In the genomic region with DNA sequence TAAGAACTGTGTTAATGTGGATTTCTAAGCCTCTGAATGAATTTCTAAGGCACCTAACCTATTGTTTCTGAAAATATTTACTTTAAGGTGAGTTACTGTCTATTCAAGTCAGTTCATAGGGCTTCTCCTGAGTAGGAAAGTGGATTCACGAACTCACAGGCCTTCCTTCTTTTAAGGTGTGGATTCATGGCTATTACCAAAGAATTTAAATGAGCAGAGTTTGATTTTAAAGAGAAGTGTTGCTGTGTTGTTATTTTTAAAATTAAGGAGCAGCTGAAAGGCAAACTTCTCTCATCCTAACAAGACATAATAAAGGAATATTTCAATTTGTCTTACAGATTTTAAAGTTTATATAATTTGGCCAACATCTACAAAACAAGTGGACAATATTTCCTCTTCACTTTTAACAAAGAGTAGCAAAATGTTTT, we compare ENCODE assay signal across 8 cellular contexts. TPM values are rescaled to one million over a fixed set of nuclear protein-coding genes. Genes with fewer than 3 reads are reported as not detected.
A peak's percentile ranks its signal among the peaks of the same experiment; 100 is the strongest.
DNase-seq lines count a peak whose midpoint lies in the region; ATAC-seq and TF ChIP-seq lines count a peak whose summit lies in the region.

No MANE protein-coding gene starts in this region.

- H3K9me3 ChIP-seq in breast epithelium (no peaks in the 10 kb centered on the region), neural cell (ENCODE audit: low read length) (no peaks in the 10 kb centered on the region)

- peaks cover 69% of the 10 kb centered on the region for H3K79me2 ChIP-seq in neural cell (replicated peaks; ENCODE audit: insufficient read depth, low read length)

- intact Hi-C loops in breast epithelium (cut with DNase I; ENCODE audit: low total_unique reads): no loop called here

- peak overlapping the region; percentile 100 for H3K9ac ChIP-seq in neural cell (ENCODE audit: low read length)

- H3K27me3 ChIP-seq in breast epithelium (no peaks in the 10 kb centered on the region), neural cell (ENCODE audit: insufficient read depth, low read depth, low read length) (no peaks in the 10 kb centered on the region)

- no peak for TF ChIP-seq RAD21 in neural cell (conservative IDR thresholded peaks at IDR 0.05)

- H2AFZ ChIP-seq in neural cell (ENCODE audit: low read depth, low read length): peak overlapping the region; percentile 79

- peak; percentile 23 for ATAC-seq in GM19324 (IDR thresholded peaks at IDR 0.05; ENCODE audit: low FRiP score, unreplicated experiment)
- peak; percentile 20 for ATAC-seq in HG03139 (IDR thresholded peaks at IDR 0.05; ENCODE audit: unreplicated experiment)

- H3F3A ChIP-seq in neural cell (ENCODE audit: insufficient read depth, low read length, poor library complexity, severe bottlenecking): peaks cover 3% of the 10 kb centered on the region

- no peak for TF ChIP-seq POLR2A in breast epithelium (IDR thresholded peaks at IDR 0.05)

- H3K27ac ChIP-seq in breast epithelium: peak overlapping the region; percentile 94 to 96
- H3K27ac ChIP-seq in neural cell (ENCODE audit: low read length): peak overlapping the region; percentile 99

- H3K4me1 ChIP-seq in breast epithelium: peaks cover 0 to 20% of the 10 kb centered on the region in 2 donors

- no peak for DNase-seq in breast epithelium (ENCODE audit: low spot score in 2 of 2)
- DNase-seq in A172 (ENCODE audit: low spot score): no peak
- no peak for DNase-seq in OCI-M2 (lab: John Stamatoyannopoulos, UW; ENCODE audit: unreplicated experiment)
- no peak for DNase-seq in mucosa of gallbladder (ENCODE audit: low spot score)
- no peak for DNase-seq in stimulated activated CD4-positive, alpha-beta T cell treated with anti-CD3 and anti-CD28 coated beads, Interleukin-12 subunit alpha, Interleukin-12 subunit beta, amount 100 ng/mL, for 4 hours

- H3K4me3 ChIP-seq in breast epithelium (peak overlapping the region; percentile 85 to 93 (median 91)), neural cell (ENCODE audit: low read length) (peak overlapping the region; percentile 89)

- no peak for TF ChIP-seq EP300 in neural cell (conservative IDR thresholded peaks at IDR 0.05; ENCODE audit: poor library complexity, severe bottlenecking)

- H3K36me3 ChIP-seq in breast epithelium (no peaks in the 10 kb centered on the region), neural cell (ENCODE audit: insufficient read depth, low read length) (peaks cover 4% of the 10 kb centered on the region)

- TF ChIP-seq CTCF in breast epithelium (IDR thresholded peaks at IDR 0.05) (no peak), neural cell (IDR thresholded peaks at IDR 0.05; ENCODE audit: poor library complexity, severe bottlenecking) (no peak)

- peak overlapping the region; percentile 99 for H3K4me2 ChIP-seq in neural cell (ENCODE audit: low read length)

- H4K20me1 ChIP-seq in neural cell (ENCODE audit: insufficient read depth): peaks cover 13% of the 10 kb centered on the region

- H3K9me2 ChIP-seq in neural cell (ENCODE audit: insufficient read depth, low read length): no peaks in the 10 kb centered on the region

TF ChIP-seq in neural cell, 6 proteins besides CTCF, POLR2A, EP300 and RAD21:
- TF ChIP-seq POLR2AphosphoS5 (IDR thresholded peaks at IDR 0.05) (no peak), TAF1 (IDR thresholded peaks at IDR 0.05; ENCODE audit: low read depth) (no peak)
- TF ChIP-seq, protein P1, sequence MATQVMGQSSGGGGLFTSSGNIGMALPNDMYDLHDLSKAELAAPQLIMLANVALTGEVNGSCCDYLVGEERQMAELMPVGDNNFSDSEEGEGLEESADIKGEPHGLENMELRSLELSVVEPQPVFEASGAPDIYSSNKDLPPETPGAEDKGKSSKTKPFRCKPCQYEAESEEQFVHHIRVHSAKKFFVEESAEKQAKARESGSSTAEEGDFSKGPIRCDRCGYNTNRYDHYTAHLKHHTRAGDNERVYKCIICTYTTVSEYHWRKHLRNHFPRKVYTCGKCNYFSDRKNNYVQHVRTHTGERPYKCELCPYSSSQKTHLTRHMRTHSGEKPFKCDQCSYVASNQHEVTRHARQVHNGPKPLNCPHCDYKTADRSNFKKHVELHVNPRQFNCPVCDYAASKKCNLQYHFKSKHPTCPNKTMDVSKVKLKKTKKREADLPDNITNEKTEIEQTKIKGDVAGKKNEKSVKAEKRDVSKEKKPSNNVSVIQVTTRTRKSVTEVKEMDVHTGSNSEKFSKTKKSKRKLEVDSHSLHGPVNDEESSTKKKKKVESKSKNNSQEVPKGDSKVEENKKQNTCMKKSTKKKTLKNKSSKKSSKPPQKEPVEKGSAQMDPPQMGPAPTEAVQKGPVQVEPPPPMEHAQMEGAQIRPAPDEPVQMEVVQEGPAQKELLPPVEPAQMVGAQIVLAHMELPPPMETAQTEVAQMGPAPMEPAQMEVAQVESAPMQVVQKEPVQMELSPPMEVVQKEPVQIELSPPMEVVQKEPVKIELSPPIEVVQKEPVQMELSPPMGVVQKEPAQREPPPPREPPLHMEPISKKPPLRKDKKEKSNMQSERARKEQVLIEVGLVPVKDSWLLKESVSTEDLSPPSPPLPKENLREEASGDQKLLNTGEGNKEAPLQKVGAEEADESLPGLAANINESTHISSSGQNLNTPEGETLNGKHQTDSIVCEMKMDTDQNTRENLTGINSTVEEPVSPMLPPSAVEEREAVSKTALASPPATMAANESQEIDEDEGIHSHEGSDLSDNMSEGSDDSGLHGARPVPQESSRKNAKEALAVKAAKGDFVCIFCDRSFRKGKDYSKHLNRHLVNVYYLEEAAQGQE (IDR thresholded peaks at IDR 0.05; ENCODE audit: borderline replicate concordance): peak; percentile 82

RNA-seq across cellular contexts. Expression of gene TSPYL4, which starts 0.4 kb away (rescaled TPM):
- total RNA-seq in breast epithelium (10 to 100 TPM; 15.2 to 22.2 (median 19.0) TPM), mucosa of gallbladder (29.5 TPM)
- polyA plus RNA-seq in neural cell: 97.2 and 99.8 TPM in 2 replicates
- 162 and 171 TPM in 2 replicates for polyA minus RNA-seq in neural cell
- 22.0 and 23.0 TPM in 2 replicates for total RNA-seq in A172 (2014; rRNA removed; shearing (Covaris generic))

RNA-seq across cellular contexts. Expression of gene TSPYL1, which starts 25.4 kb away (rescaled TPM):
- total RNA-seq in breast epithelium: 10 to 100 TPM; 55.4 to 81.8 (median 63.8) TPM
- 79.3 and 84.8 TPM in 2 replicates for polyA plus RNA-seq in neural cell
- polyA minus RNA-seq in neural cell: 158 and 160 TPM in 2 replicates
- 71.0 and 80.4 TPM in 2 replicates for total RNA-seq in A172 (2014; rRNA removed; shearing (Covaris generic))
- total RNA-seq in mucosa of gallbladder: 134 TPM
